ENCODE assay signal across 24 cellular contexts in genomic region chr1:205109269-205109668, GRCh38.
"Had no signal": no experiment of that assay in that cellular context is flagged by ENCODE, and none has a peak within 500 bp of the region (broad histone marks: within the 10 kb centered on the region; RNA-seq: fewer than 3 reads in every experiment).

No MANE protein-coding gene starts in this region.

- DNase-seq: activated CD4-positive, alpha-beta memory T cell treated with anti-CD3 and anti-CD28 coated beads for 36 hours; activated CD4-positive, alpha-beta T cell treated with anti-CD3 and anti-CD28 coated beads, Interleukin-2, amount 10 ng/mL, durations not matched to agents 7 days and 5 days; activated CD4-positive, CD25-positive, alpha-beta regulatory T cell treated with anti-CD3 and anti-CD28 coated beads, Interleukin-2, amount 50 U/mL, for 72 hours; activated CD8-positive, alpha-beta memory T cell treated with anti-CD3 and anti-CD28 coated beads for 24 hours; activated gamma-delta T cell; activated naive CD4-positive, alpha-beta T cell treated with anti-CD3 and anti-CD28 coated beads for 36 hours; activated naive CD8-positive, alpha-beta T cell treated with anti-CD3 and anti-CD28 coated beads for 36 hours; adrenal gland; aorta; NCI-H1048; NCI-H146; NCI-H2029; NCI-H2107; NCI-H2171 treated with DMSO at 0.1 percent for 48 hours; NCI-H226; NCI-H510A; NCI-H526 treated with DMSO at 0.1 percent for 48 hours; NCI-H82; SIG-M5; T-helper 17 cell; T-helper 9 cell had no signal

- H3K4me3 Mint-ChIP-seq: activated CD4-positive, alpha-beta memory T cell treated with anti-CD3 and anti-CD28 coated beads for 36 hours; activated CD4-positive, alpha-beta T cell treated with anti-CD3 and anti-CD28 coated beads, Interleukin-2, amount 10 ng/mL, durations not matched to agents 7 days and 5 days; activated naive CD4-positive, alpha-beta T cell treated with anti-CD3 and anti-CD28 coated beads for 36 hours; activated naive CD8-positive, alpha-beta T cell treated with anti-CD3 and anti-CD28 coated beads for 36 hours; activated T-helper 17 cell treated with anti-CD3 and anti-CD28 coated beads, Interleukin-2, amount 50 U/mL, for 72 hours; central memory CD8-positive, alpha-beta T cell; T-helper 17 cell; WTC11 had no signal

- H3K27ac Mint-ChIP-seq: activated CD4-positive, alpha-beta memory T cell treated with anti-CD3 and anti-CD28 coated beads for 36 hours; activated CD4-positive, alpha-beta T cell treated with anti-CD3 and anti-CD28 coated beads, Interleukin-2, amount 10 ng/mL, durations not matched to agents 7 days and 5 days; activated naive CD4-positive, alpha-beta T cell treated with anti-CD3 and anti-CD28 coated beads for 36 hours; activated naive CD8-positive, alpha-beta T cell treated with anti-CD3 and anti-CD28 coated beads for 36 hours; activated T-helper 17 cell treated with anti-CD3 and anti-CD28 coated beads, Interleukin-2, amount 50 U/mL, for 72 hours; WTC11 had no signal

- H3K9me3 ChIP-seq: adrenal gland had no signal

- H3K27ac ChIP-seq: adrenal gland had no signal

- ATAC-seq: activated T-helper 17 cell treated with anti-CD3 and anti-CD28 coated beads, Interleukin-2, amount 50 U/mL, for 72 hours; T-helper 17 cell; WTC11 had no signal

- H3K9me3 Mint-ChIP-seq: activated CD4-positive, alpha-beta memory T cell treated with anti-CD3 and anti-CD28 coated beads for 36 hours; activated CD4-positive, alpha-beta T cell treated with anti-CD3 and anti-CD28 coated beads, Interleukin-2, amount 10 ng/mL, durations not matched to agents 7 days and 5 days; activated naive CD4-positive, alpha-beta T cell treated with anti-CD3 and anti-CD28 coated beads for 36 hours; activated naive CD8-positive, alpha-beta T cell treated with anti-CD3 and anti-CD28 coated beads for 36 hours; activated T-helper 17 cell treated with anti-CD3 and anti-CD28 coated beads, Interleukin-2, amount 50 U/mL, for 72 hours; central memory CD8-positive, alpha-beta T cell had no signal

- H3K4me1 Mint-ChIP-seq: activated CD4-positive, alpha-beta T cell treated with anti-CD3 and anti-CD28 coated beads, Interleukin-2, amount 10 ng/mL, durations not matched to agents 7 days and 5 days; WTC11 had no signal

- H3K4me3 ChIP-seq: adrenal gland had no signal

- H3K27me3 ChIP-seq: adrenal gland had no signal

- H3K4me1 ChIP-seq: adrenal gland had no signal

- H3K27me3 Mint-ChIP-seq: activated CD4-positive, alpha-beta memory T cell treated with anti-CD3 and anti-CD28 coated beads for 36 hours; activated CD4-positive, alpha-beta T cell treated with anti-CD3 and anti-CD28 coated beads, Interleukin-2, amount 10 ng/mL, durations not matched to agents 7 days and 5 days; activated naive CD8-positive, alpha-beta T cell treated with anti-CD3 and anti-CD28 coated beads for 36 hours; activated T-helper 17 cell treated with anti-CD3 and anti-CD28 coated beads, Interleukin-2, amount 50 U/mL, for 72 hours; central memory CD8-positive, alpha-beta T cell; T-helper 17 cell had no signal
